In genomic region chr12:110613771-110614684, GRCh38 we compare ENCODE assay signal across 8 cellular contexts. TPM values are rescaled to one million over a fixed set of nuclear protein-coding genes. Genes with fewer than 3 reads are reported as not detected.
DNase-seq lines count a peak whose midpoint lies in the region; ATAC-seq and TF ChIP-seq lines count a peak whose summit lies in the region.

TSS of gene TCTN1 (plus strand) at chr12:110614129. CDS start at chr12:110614183, 54 bp downstream.

- intact Hi-C loops in mammary epithelial cell (cut with micrococcal nuclease), result loop anchor here (1.0 kb wide), 1 partner anchor 212 kb away; no protein-coding TSS in a partner anchor

- TF ChIP-seq CTCF in AG04449 (IDR thresholded peaks at IDR 0.05; ENCODE audit: insufficient read depth, low read length, missing control alignments) (peak; percentile 18), WI38 (IDR thresholded peaks at IDR 0.05; ENCODE audit: low read depth, low read length) (no peak), mammary epithelial cell (conservative IDR thresholded peaks at IDR 0.05 in 1 of 2, IDR thresholded peaks at IDR 0.05 in 1 of 2; ENCODE audit: extremely low read depth in 1 of 2, insufficient read depth in 1 of 2, low read depth in 1 of 2, low read length in 2 of 2) (peak in 1 of 2 donors; percentile 19)

- H3K9ac ChIP-seq in mammary epithelial cell (ENCODE audit: insufficient read depth, low read length) (peak within 1 kb of the TSS; percentile 79), skeletal muscle tissue (ENCODE audit: low read depth in 1 of 3, low read length in 3 of 3) (peak within 1 kb of the TSS; percentile 78 to 85 (median 81))

- H3K4me3 ChIP-seq in AG04449 (ENCODE audit: low read depth, low read length) (peak within 1 kb of the TSS; percentile 84), WI38 (ENCODE audit: low read depth, low read length) (peak within 1 kb of the TSS; percentile 73), mammary epithelial cell (replicated peaks in 1 of 3; ENCODE audit: insufficient read depth in 1 of 3, low read depth in 2 of 3, low read length in 3 of 3) (peak within 1 kb of the TSS; percentile 64 to 92 (median 77)), iPS-18c (ENCODE audit: insufficient read depth, low read depth, low read length) (peak within 1 kb of the TSS; percentile 68), skeletal muscle tissue (ENCODE audit: low read length in 3 of 3) (peak within 1 kb of the TSS; percentile 85 to 91 (median 89))

- in situ Hi-C loops in mammary epithelial cell (cut with MboI; ENCODE audit: low sequenced_read_pairs in 2 of 2), result loop anchor here (10.0 kb wide), 1 partner anchor 211 kb away; no protein-coding TSS in a partner anchor

- no peaks in the 10 kb centered on the region for H4K20me1 ChIP-seq in mammary epithelial cell (ENCODE audit: insufficient read depth, low read length)

- 8% methylated on average over 36 of the region's 60 CpGs for WGBS in mammary epithelial cell (ENCODE audit: low coverage, missing lambda C conversion rate)

- H3K27me3 ChIP-seq in mammary epithelial cell (ENCODE audit: insufficient read depth, low read length), result no peaks in the 10 kb centered on the region
- no peaks in the 10 kb centered on the region for H3K27me3 ChIP-seq in skeletal muscle tissue (ENCODE audit: control insufficient read depth in 3 of 3, insufficient read depth in 3 of 3, low read length in 3 of 3)

- H3K36me3 ChIP-seq in mammary epithelial cell (ENCODE audit: insufficient read depth, low read length), result no peaks in the 10 kb centered on the region
- peaks cover 0 to 7% (median 0%) of the 10 kb centered on the region in 3 donors for H3K36me3 ChIP-seq in skeletal muscle tissue (ENCODE audit: control insufficient read depth in 3 of 3, insufficient read depth in 3 of 3, low read length in 3 of 3)

- peaks cover 7% of the 10 kb centered on the region for H3K4me1 ChIP-seq in mammary epithelial cell (ENCODE audit: insufficient read depth, low read length)
- H3K4me1 ChIP-seq in skeletal muscle tissue (ENCODE audit: control insufficient read depth in 3 of 3, insufficient read depth in 3 of 3, low read length in 3 of 3), result peaks cover 6 to 8% (median 8%) of the 10 kb centered on the region in 3 donors

- H2AFZ ChIP-seq in mammary epithelial cell (ENCODE audit: low read depth, low read length), result peak within 1 kb of the TSS; percentile 97

- peak; percentile 89 for ATAC-seq in GM18873 (IDR thresholded peaks at IDR 0.05; ENCODE audit: low FRiP score, unreplicated experiment)
- peak; percentile 91 for ATAC-seq in HG03139 (IDR thresholded peaks at IDR 0.05; ENCODE audit: unreplicated experiment)

- H3K4me2 ChIP-seq in mammary epithelial cell (ENCODE audit: insufficient read depth, low read depth, low read length), result peak within 1 kb of the TSS; percentile 95

- H3K9me3 ChIP-seq in mammary epithelial cell (replicated peaks; ENCODE audit: insufficient read depth, low read length), result no peaks in the 10 kb centered on the region
- H3K9me3 ChIP-seq in iPS-18c (ENCODE audit: control insufficient read depth, insufficient read depth, low read length), result no peaks in the 10 kb centered on the region
- H3K9me3 ChIP-seq in skeletal muscle tissue (ENCODE audit: control insufficient read depth in 3 of 3, low read length in 3 of 3), result no peaks in the 10 kb centered on the region

- no TSS peak for BruUV-seq in mammary epithelial cell (replicated peaks; lab: Mats Ljungman, UMichigan)

- H3K79me2 ChIP-seq in mammary epithelial cell (ENCODE audit: insufficient read depth, low read length), result no peaks in the 10 kb centered on the region

- CTCF ChIA-PET in AG04449 (lab: Yijun Ruan, JAX), result interaction anchor here (0.8 to 9.0 kb wide), 9 partner anchors 12 to 274 kb away, joined by 3 to 88 read pairs (median 4); partner anchors contain the start of genes ARPC3, FAM216A and GPN3
- CTCF ChIA-PET in mammary epithelial cell (lab: Charles Lee; ENCODE audit: low non-redundant PET), result no interaction called here

- H3K27ac ChIP-seq in mammary epithelial cell (ENCODE audit: insufficient read depth, low read depth, low read length) (peak within 1 kb of the TSS; percentile 79), skeletal muscle tissue (ENCODE audit: low read depth, low read length) (peak within 1 kb of the TSS; percentile 28)

- dilution Hi-C loops in mammary epithelial cell (cut with HindIII; ENCODE audit: low sequenced_read_pairs), result no loop called here

- POLR2A ChIA-PET in AG04449 (lab: Yijun Ruan, JAX), result interaction anchor here (0.6 to 0.7 kb wide), 2 partner anchors 41 to 129 kb away, joined by 4 read pairs; no protein-coding TSS in a partner anchor

- peak; percentile 44 for DNase-seq in AG04449 (ENCODE audit: low read depth, low spot score)
- peak; percentile 95 for DNase-seq in NCI-H2196 treated with DMSO at 0.1 percent for 48 hours (lab: John Stamatoyannopoulos, UW; ENCODE audit: unreplicated experiment)
- peak; percentile 90 for DNase-seq in mammary epithelial cell

RNA-seq across cellular contexts. Expression of gene TCTN1, which starts in this region (rescaled TPM):
- 10 to 100 TPM; 19.4 to 36.0 TPM for total RNA-seq in mammary epithelial cell
- polyA plus RNA-seq in mammary epithelial cell, result 12.4 TPM
- 119 TPM for polyA minus RNA-seq in mammary epithelial cell
- total RNA-seq in skeletal muscle tissue, result 14.1 TPM

Comparison
In these comparisons a context has a peak if more than half of its experiments do, and no peak if none do; other contexts are left out.
1. Peak in every context shown above with its lines: DNase-seq, ATAC-seq, H3K4me3 ChIP-seq and H3K27ac ChIP-seq.
2. DNase-seq: peak in every context shown above with its lines; median percentile 95 in NCI-H2196 treated with DMSO at 0.1 percent for 48 hours; 90 in mammary epithelial cell; 44 in AG04449.